20 cellular contexts compared by ENCODE assay signal in the genomic region with DNA sequence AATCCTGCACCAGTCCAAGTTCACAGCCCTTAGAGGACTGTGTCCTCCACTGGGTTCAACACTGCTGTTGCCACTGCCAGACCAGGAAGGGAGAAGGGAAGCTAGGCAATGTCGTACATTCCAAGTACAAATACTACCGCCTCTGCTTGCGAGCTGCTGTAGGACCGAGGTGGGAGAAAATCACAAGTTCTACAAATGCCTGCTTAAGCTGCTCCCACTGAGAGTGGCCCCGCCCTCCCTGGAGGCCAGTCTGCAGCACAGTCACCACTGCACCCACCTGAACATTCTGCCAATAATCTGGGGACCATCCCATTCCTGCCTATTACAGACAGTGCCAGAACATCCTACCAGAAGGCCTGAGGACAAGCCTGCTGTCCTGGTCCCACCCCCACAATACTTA.
A peak's percentile ranks its signal among the peaks of the same experiment; 100 is the strongest.
DNase-seq lines count a peak whose midpoint lies in the region; ATAC-seq and TF ChIP-seq lines count a peak whose summit lies in the region.
"Had no signal": no experiment of that assay in that cellular context is flagged by ENCODE, and none has a peak within 500 bp of the region (broad histone marks: within the 10 kb centered on the region; RNA-seq: fewer than 3 reads in every experiment).

No MANE protein-coding gene starts in this region.

- H3K4me3 ChIP-seq in dorsolateral prefrontal cortex (no peak overlapping the region), upper lobe of right lung (no peak overlapping the region)
- H3K4me3 ChIP-seq: A549; BLaER1 treated with 17β-estradiol and CSF1 and Interleukin-3, amounts not matched to agents 10 nM and 100 nM; GM23248 had no signal

- H3K9me3 ChIP-seq in upper lobe of right lung, result no peaks in the 10 kb centered on the region
- H3K9me3 ChIP-seq: A549, BE2C had no signal

- TF ChIP-seq CTCF in dorsolateral prefrontal cortex (IDR thresholded peaks at IDR 0.05 in 54 of 56, conservative IDR thresholded peaks at IDR 0.05 in 2 of 56; ENCODE audit: low read depth in 1 of 56, partially characterized antibody in 56 of 56) (no peak), upper lobe of right lung (IDR thresholded peaks at IDR 0.05) (no peak)

- H3K27me3 ChIP-seq in dorsolateral prefrontal cortex, result no peaks in the 10 kb centered on the region
- H3K27me3 ChIP-seq in upper lobe of right lung, result no peaks in the 10 kb centered on the region
- H3K27me3 ChIP-seq: BE2C had no signal

- in situ Hi-C loops in G401 (cut with HindIII; ENCODE audit: low sequenced_read_pairs), result no loop called here

- ATAC-seq in upper lobe of right lung, result peak; percentile 17
- ATAC-seq: A549, HCT116 had no signal

- no peaks in the 10 kb centered on the region for H3K36me3 ChIP-seq in upper lobe of right lung
- H3K36me3 ChIP-seq: BE2C; BLaER1 treated with 17β-estradiol and CSF1 and Interleukin-3, amounts not matched to agents 10 nM and 100 nM had no signal

- DNase-seq in dorsolateral prefrontal cortex (peak in 8 of 10 donors; percentile 29 to 78 (median 60)), occipital lobe (lab: John Stamatoyannopoulos, UW) (peak; percentile 58), upper lobe of right lung (no peak), posterior vena cava (ENCODE audit: low spot score) (no peak), G401 (ENCODE audit: low spot score) (no peak)
- DNase-seq in stimulated activated CD4-positive, alpha-beta T cell treated with anti-CD3 and anti-CD28 coated beads, Interleukin-4, amount 100 ng/mL, for 4 hours, result no peak
- DNase-seq: 8988T; ACHN; AML-193; BE2C; CD4-positive, alpha-beta T cell; CD8-positive, alpha-beta memory T cell; DMS53; DMS79 treated with DMSO at 0.1 percent for 48 hours; GM23248; H9 had no signal

- intact Hi-C loops in dorsolateral prefrontal cortex (cut with DNase I) (no loop called here), upper lobe of right lung (cut with DNase I) (no loop called here), posterior vena cava (cut with DNase I) (no loop called here)

- H3K4me1 ChIP-seq in upper lobe of right lung, result no peaks in the 10 kb centered on the region
- H3K4me1 ChIP-seq: A549, BE2C had no signal

- H3K27ac ChIP-seq in angular gyrus (ENCODE audit: low read depth, low read length) (peak overlapping the region; percentile 76), dorsolateral prefrontal cortex (peak overlapping the region in 37 of 59 donors; percentile 1 to 80 (median 53)), upper lobe of right lung (no peak overlapping the region)
- H3K27ac ChIP-seq: A549; BLaER1 treated with 17β-estradiol and CSF1 and Interleukin-3, amounts not matched to agents 10 nM and 100 nM; GM23248 had no signal

Comparison
In these comparisons a context has a peak if more than half of its experiments do, and no peak if none do; other contexts are left out.
1. DNase-seq: peak in dorsolateral prefrontal cortex (8 of 10) and occipital lobe (single experiment); none in upper lobe of right lung (single experiment), stimulated activated CD4-positive, alpha-beta T cell treated with anti-CD3 and anti-CD28 coated beads, Interleukin-4, amount 100 ng/mL, for 4 hours (0 of 2), posterior vena cava (single experiment) and G401 (single experiment).